Comparison of ENCODE assay signal across 19 cellular contexts in the genomic region with DNA sequence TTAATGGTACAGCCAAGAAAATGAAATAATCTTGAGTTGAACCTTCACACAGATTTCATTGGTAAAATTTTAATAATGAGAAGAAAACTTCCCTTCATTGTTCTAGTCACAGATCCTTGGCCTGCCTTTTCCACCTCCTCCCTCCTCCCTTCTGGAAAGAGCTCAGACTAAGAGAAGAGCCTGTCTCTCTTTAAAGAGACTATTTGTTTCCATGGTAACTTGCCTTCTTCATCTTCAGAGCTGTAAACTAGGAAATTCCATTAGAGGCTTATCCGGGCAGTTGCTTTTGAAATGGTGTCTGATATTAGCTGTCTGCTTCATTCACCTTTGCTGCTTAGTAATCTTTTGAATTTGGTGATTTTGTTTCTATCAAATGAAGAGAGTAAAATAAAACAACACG.
A peak's percentile ranks its signal among the peaks of the same experiment; 100 is the strongest.
DNase-seq lines count a peak whose midpoint lies in the region; ATAC-seq, FAIRE-seq and TF ChIP-seq lines count a peak whose summit lies in the region.
"Had no signal": no experiment of that assay in that cellular context is flagged by ENCODE, and none has a peak within 500 bp of the region (broad histone marks: within the 10 kb centered on the region; RNA-seq: fewer than 3 reads in every experiment).

No MANE protein-coding gene starts in this region.

- no peak overlapping the region for H3K4me3 ChIP-seq in ectodermal cell (ENCODE audit: insufficient read depth, low read depth, low read length)
- H3K4me3 ChIP-seq in mesenchymal stem cell (ENCODE audit: insufficient read depth in 1 of 2, low read depth in 1 of 2, low read length in 2 of 2): no peak overlapping the region
- H3K4me3 ChIP-seq: BLaER1 had no signal

- no peak overlapping the region for H2BK5ac ChIP-seq in mesenchymal stem cell (ENCODE audit: low read depth, low read length, poor library complexity, severe bottlenecking)

- H2AFZ ChIP-seq in mesenchymal stem cell (ENCODE audit: low read depth, low read length): no peak overlapping the region

- no peaks in the 10 kb centered on the region for H3K9me3 ChIP-seq in ectodermal cell (ENCODE audit: control insufficient read depth, low read length)
- H3K9me3 ChIP-seq in mesenchymal stem cell (ENCODE audit: control insufficient read depth, low read length): no peaks in the 10 kb centered on the region

- H3K36me3 ChIP-seq in ectodermal cell (ENCODE audit: control insufficient read depth, insufficient read depth, low read length) (no peaks in the 10 kb centered on the region), mesenchymal stem cell (ENCODE audit: control insufficient read depth in 1 of 2, insufficient read depth in 2 of 2, low read depth in 1 of 2, low read length in 2 of 2) (no peaks in the 10 kb centered on the region)
- H3K36me3 ChIP-seq: BLaER1 had no signal

- H2AK5ac ChIP-seq in mesenchymal stem cell (ENCODE audit: low read length, severe bottlenecking): no peak overlapping the region

- DNase-seq in NCI-H524 (lab: John Stamatoyannopoulos, UW): peak; percentile 16 to 57
- no peak for DNase-seq in NCI-H524 treated with DMSO at 0.1 percent for 48 hours (lab: John Stamatoyannopoulos, UW)
- peak; percentile 38 for DNase-seq in mesenchymal stem cell
- DNase-seq in putamen (ENCODE audit: low spot score): peak; percentile 42
- no peak for DNase-seq in MV-4-11 (lab: John Stamatoyannopoulos, UW)
- no peak for DNase-seq in GM12891 (ENCODE audit: insufficient read length, low spot score)
- DNase-seq: 8988T; CD8-positive, alpha-beta memory T cell; DND-41; GF-D8; GOT3; NCI-H1417 treated with DMSO at 0.1 percent for 48 hours; NCI-H2029; NCI-H345; SIG-M5 had no signal

- FAIRE-seq in GM12891 (lab: Jason Lieb, UNC): no peak
- FAIRE-seq: RCC 7860 had no signal

- H3K14ac ChIP-seq in mesenchymal stem cell (ENCODE audit: low read length in 2 of 2): no peak overlapping the region

- H3K23ac ChIP-seq in mesenchymal stem cell (ENCODE audit: low read length in 2 of 2): no peak overlapping the region

- no peak overlapping the region for H3K4me2 ChIP-seq in mesenchymal stem cell (ENCODE audit: low read length, poor library complexity, severe bottlenecking)
- H3K4me2 ChIP-seq: BLaER1 had no signal

- H3K27ac ChIP-seq in ectodermal cell (ENCODE audit: insufficient read depth, low read depth, low read length, poor library complexity, severe bottlenecking): peak overlapping the region; percentile 75
- no peak overlapping the region for H3K27ac ChIP-seq in mesenchymal stem cell (ENCODE audit: low read length, poor library complexity, severe bottlenecking)
- H3K27ac ChIP-seq: BLaER1 had no signal

- no peak overlapping the region for H2BK120ac ChIP-seq in mesenchymal stem cell (ENCODE audit: low read depth, low read length)

- 50 to 56% methylated on average over 2 of the region's 2 CpGs for WGBS in ectodermal cell, 2 experiments
- WGBS in mesenchymal stem cell: 53% methylated on average over 2 of the region's 2 CpGs

- H4K8ac ChIP-seq in mesenchymal stem cell (ENCODE audit: low read length): no peak overlapping the region

- H3K4me1 ChIP-seq in ectodermal cell (ENCODE audit: control insufficient read depth, insufficient read depth, low read length): peaks cover 39% of the 10 kb centered on the region
- H3K4me1 ChIP-seq in mesenchymal stem cell (ENCODE audit: control insufficient read depth, insufficient read depth, low read depth, low read length): no peaks in the 10 kb centered on the region

- H4K91ac ChIP-seq in mesenchymal stem cell (ENCODE audit: low read length): no peak overlapping the region

- no peak overlapping the region for H3K4ac ChIP-seq in mesenchymal stem cell (ENCODE audit: low read depth in 1 of 2, low read length in 2 of 2)

- H3K79me1 ChIP-seq in mesenchymal stem cell (replicated peaks; ENCODE audit: low read length, poor library complexity, severe bottlenecking): no peaks in the 10 kb centered on the region

- no peak overlapping the region for H2BK15ac ChIP-seq in mesenchymal stem cell (ENCODE audit: low read depth, poor library complexity, severe bottlenecking)

- no peak overlapping the region for H3K9ac ChIP-seq in mesenchymal stem cell (ENCODE audit: low read length)
- H3K9ac ChIP-seq: BLaER1 had no signal

- ATAC-seq in HG03442 (IDR thresholded peaks at IDR 0.05; ENCODE audit: unreplicated experiment): no peak

- no peaks in the 10 kb centered on the region for H3K27me3 ChIP-seq in ectodermal cell (ENCODE audit: control insufficient read depth, insufficient read depth, low read length, poor library complexity, severe bottlenecking)
- peaks cover 0 to 5% of the 10 kb centered on the region in 2 experiments for H3K27me3 ChIP-seq in mesenchymal stem cell (ENCODE audit: control insufficient read depth in 1 of 2, insufficient read depth in 1 of 2, low read length in 2 of 2)
- H3K27me3 ChIP-seq: BLaER1 had no signal

- no peak overlapping the region for H3K18ac ChIP-seq in mesenchymal stem cell (ENCODE audit: low read depth in 1 of 2, low read length in 2 of 2)

- H2BK12ac ChIP-seq in mesenchymal stem cell (ENCODE audit: low read length in 2 of 2): no peak overlapping the region

- TF ChIP-seq POLR2A in GM12891 (IDR thresholded peaks at IDR 0.05; ENCODE audit: low read depth, low read length): no peak

TF ChIP-seq in GM12891, 5 proteins besides CTCF, POLR2A, EP300 and RAD21:
- no peak for TF ChIP-seq POLR2AphosphoS5 (IDR thresholded peaks at IDR 0.05; ENCODE audit: low read depth, low read length)
- no peak for TF ChIP-seq POU2F2 (IDR thresholded peaks at IDR 0.05; ENCODE audit: low read depth, low read length)
- TF ChIP-seq SPI1 (IDR thresholded peaks at IDR 0.05; ENCODE audit: low read depth, low read length): no peak
- no peak for TF ChIP-seq TAF1 (IDR thresholded peaks at IDR 0.05; ENCODE audit: low read depth, low read length)
- TF ChIP-seq PAX5 (IDR thresholded peaks at IDR 0.05; ENCODE audit: insufficient read depth, low read length, severe bottlenecking): no peak

Comparison
In these comparisons a context has a peak if more than half of its experiments do, and no peak if none do; other contexts are left out.
1. DNase-seq: peak in NCI-H524 (2 of 2), mesenchymal stem cell (single experiment) and putamen (single experiment); none in NCI-H524 treated with DMSO at 0.1 percent for 48 hours (single experiment), MV-4-11 (single experiment) and GM12891 (single experiment).